Comparison of ENCODE assay signal across 12 cellular contexts in genomic region chr1:60573726-60574409, GRCh38.
DNase-seq lines count a peak whose midpoint lies in the region; ATAC-seq and TF ChIP-seq lines count a peak whose summit lies in the region.
"Had no signal": no experiment of that assay in that cellular context is flagged by ENCODE, and none has a peak within 500 bp of the region (broad histone marks: within the 10 kb centered on the region; RNA-seq: fewer than 3 reads in every experiment).

No MANE protein-coding gene starts in this region.

- WGBS in endodermal cell (ENCODE audit: insufficient coverage in 1 of 2, insufficient read length in 1 of 2), 2 experiments = 53 to 78% methylated on average over 2 to 3 of the region's 3 CpGs

- H3K4me3 ChIP-seq in NT2/D1 (ENCODE audit: insufficient read length, low read depth) (no peak overlapping the region), epithelial cell of proximal tubule (ENCODE audit: low read depth, low read length) (no peak overlapping the region), endodermal cell (ENCODE audit: low read length) (no peak overlapping the region)

- no peaks in the 10 kb centered on the region for H3K4me1 ChIP-seq in NT2/D1 (ENCODE audit: insufficient read depth, insufficient read length)
- no peaks in the 10 kb centered on the region for H3K4me1 ChIP-seq in endodermal cell (ENCODE audit: control insufficient read depth, insufficient read depth, low read length)

- DNase-seq in GM03348 (ENCODE audit: low spot score) = peak; percentile 3
- peak; percentile 27 for DNase-seq in NT2/D1 (ENCODE audit: low read depth, low spot score)
- DNase-seq in epithelial cell of proximal tubule (ENCODE audit: low read depth) = peak; percentile 49
- peak; percentile 57 for DNase-seq in pulmonary artery endothelial cell (ENCODE audit: low read depth, low spot score)
- DNase-seq in endodermal cell = no peak
- no peak for DNase-seq in NCI-H2196 treated with DMSO at 0.1 percent for 48 hours (lab: John Stamatoyannopoulos, UW; ENCODE audit: unreplicated experiment)
- no peak for DNase-seq in ecto neural progenitor cell (ENCODE audit: low spot score)
- DNase-seq: activated naive CD4-positive, alpha-beta T cell treated with anti-CD3 and anti-CD28 coated beads, Interleukin-2, amount 50 U/mL, for 16 hours; hippocampal formation; NCI-H1930; nucleus accumbens had no signal

- no peaks in the 10 kb centered on the region for H3K36me3 Mint-ChIP-seq in endodermal cell (ENCODE audit: low read depth)

- TF ChIP-seq CTCF in epithelial cell of proximal tubule (conservative IDR thresholded peaks at IDR 0.05; ENCODE audit: low read depth, low read length) = no peak
- no peak for TF ChIP-seq CTCF in endodermal cell (conservative IDR thresholded peaks at IDR 0.05)

- H3K9me3 ChIP-seq in NT2/D1 (ENCODE audit: insufficient read depth, low read length) (no peaks in the 10 kb centered on the region), endodermal cell (ENCODE audit: control insufficient read depth, low read length) (no peaks in the 10 kb centered on the region)

- H3K4me1 Mint-ChIP-seq in endodermal cell = no peaks in the 10 kb centered on the region

- H3K27me3 Mint-ChIP-seq in endodermal cell (ENCODE audit: insufficient read depth) = no peaks in the 10 kb centered on the region

- H3K27ac Mint-ChIP-seq in endodermal cell = no peak overlapping the region

- H3K4me3 Mint-ChIP-seq in endodermal cell = no peak overlapping the region

- H3K27ac ChIP-seq in endodermal cell (ENCODE audit: low read depth, low read length) = no peak overlapping the region

- no peaks in the 10 kb centered on the region for H3K36me3 ChIP-seq in NT2/D1 (ENCODE audit: insufficient read depth, insufficient read length, low read length)
- H3K36me3 ChIP-seq in endodermal cell (ENCODE audit: control insufficient read depth, insufficient read depth, low read length) = no peaks in the 10 kb centered on the region

- H3K9ac ChIP-seq in NT2/D1 (ENCODE audit: insufficient read length, low read depth) (no peak overlapping the region), endodermal cell (ENCODE audit: extremely low read depth, low read length, poor library complexity, severe bottlenecking) (no peak overlapping the region)

- no peaks in the 10 kb centered on the region for H3K27me3 ChIP-seq in NT2/D1 (ENCODE audit: insufficient read depth, insufficient read length)
- no peaks in the 10 kb centered on the region for H3K27me3 ChIP-seq in endodermal cell (ENCODE audit: control insufficient read depth, insufficient read depth, low read length, poor library complexity, severe bottlenecking)

- no peaks in the 10 kb centered on the region for H3K9me3 Mint-ChIP-seq in endodermal cell

- no peak for ATAC-seq in GM18519 (IDR thresholded peaks at IDR 0.05; ENCODE audit: low FRiP score, unreplicated experiment)

Comparison
In these comparisons a context has a peak if more than half of its experiments do, and no peak if none do; other contexts are left out.
1. DNase-seq: peak in GM03348 (single experiment), NT2/D1 (single experiment), epithelial cell of proximal tubule (single experiment) and pulmonary artery endothelial cell (single experiment); none in endodermal cell (single experiment), NCI-H2196 treated with DMSO at 0.1 percent for 48 hours (single experiment) and ecto neural progenitor cell (single experiment).